15 cellular contexts compared by ENCODE assay signal in the genomic region with DNA sequence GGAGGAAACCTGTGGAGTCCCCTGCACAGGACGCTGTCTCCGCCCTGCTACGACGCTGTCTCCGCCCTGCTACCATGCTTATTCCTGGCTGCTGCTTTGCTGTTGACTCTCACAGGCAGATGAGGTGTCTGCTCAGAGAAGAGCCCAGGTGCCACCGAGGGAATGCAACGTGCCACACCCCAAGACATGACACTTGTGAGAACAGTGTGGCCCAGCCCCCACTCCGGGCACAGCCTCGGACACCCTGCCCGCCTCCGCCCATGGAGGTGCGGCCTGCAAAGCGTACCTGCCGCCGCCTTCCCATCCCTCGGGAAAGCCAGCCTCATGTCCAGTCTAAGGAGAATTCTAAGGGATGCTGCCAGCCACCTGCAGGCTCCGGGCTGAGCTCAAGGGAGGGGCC. TPM values are rescaled to one million over a fixed set of nuclear protein-coding genes. Genes with fewer than 3 reads are reported as not detected.
"Had no signal": no experiment of that assay in that cellular context is flagged by ENCODE, and none has a peak within 500 bp of the region (broad histone marks: within the 10 kb centered on the region; RNA-seq: fewer than 3 reads in every experiment).

No MANE protein-coding gene starts in this region.

- H3K27ac Mint-ChIP-seq: activated B cell treated with CpG ODN at 0.5 μM for 24 hours; activated CD8-positive, alpha-beta T cell treated with anti-CD3 and anti-CD28 coated beads for 36 hours; activated naive CD4-positive, alpha-beta T cell treated with anti-CD3 and anti-CD28 coated beads, Interleukin-2, amount 50 U/mL, for 24 hours had no signal

- H3K27me3 Mint-ChIP-seq: activated B cell treated with CpG ODN at 0.5 μM for 24 hours; activated CD8-positive, alpha-beta T cell treated with anti-CD3 and anti-CD28 coated beads for 36 hours; activated naive CD4-positive, alpha-beta T cell treated with anti-CD3 and anti-CD28 coated beads, Interleukin-2, amount 50 U/mL, for 24 hours had no signal

- H3K4me3 Mint-ChIP-seq: activated B cell treated with CpG ODN at 0.5 μM for 24 hours; activated CD8-positive, alpha-beta T cell treated with anti-CD3 and anti-CD28 coated beads for 36 hours; activated naive CD4-positive, alpha-beta T cell treated with anti-CD3 and anti-CD28 coated beads, Interleukin-2, amount 50 U/mL, for 24 hours; activated T-cell treated with anti-CD3 and anti-CD28 coated beads, Interleukin-2, amount 50 U/mL, for 4 hours had no signal

- ATAC-seq: activated CD8-positive, alpha-beta T cell treated with anti-CD3 and anti-CD28 coated beads for 36 hours; activated T-cell treated with anti-CD3 and anti-CD28 coated beads, Interleukin-2, amount 50 U/mL, for 4 hours; gastrocnemius medialis; heart right ventricle; left cardiac atrium had no signal

- DNase-seq: activated B cell treated with CpG ODN at 0.5 μM for 24 hours; activated CD4-positive, alpha-beta T cell treated with anti-CD3 and anti-CD28 coated beads for 48 hours; activated CD8-positive, alpha-beta T cell treated with anti-CD3 and anti-CD28 coated beads for 36 hours; activated effector memory CD4-positive, alpha-beta T cell treated with Interleukin-2 at 50 U/mL for 16 hours; activated T-cell treated with anti-CD3 and anti-CD28 coated beads, Interleukin-2, amount 50 U/mL, for 4 hours; adrenal gland; gastrocnemius medialis; heart right ventricle; left cardiac atrium; midbrain; sigmoid colon; spleen; stomach; testis had no signal

- H3K36me3 Mint-ChIP-seq: activated naive CD4-positive, alpha-beta T cell treated with anti-CD3 and anti-CD28 coated beads, Interleukin-2, amount 50 U/mL, for 24 hours had no signal

- H3K9me3 Mint-ChIP-seq: activated B cell treated with CpG ODN at 0.5 μM for 24 hours; activated CD8-positive, alpha-beta T cell treated with anti-CD3 and anti-CD28 coated beads for 36 hours; activated naive CD4-positive, alpha-beta T cell treated with anti-CD3 and anti-CD28 coated beads, Interleukin-2, amount 50 U/mL, for 24 hours; activated T-cell treated with anti-CD3 and anti-CD28 coated beads, Interleukin-2, amount 50 U/mL, for 4 hours had no signal

RNA-seq across cellular contexts. Expression of a gene that starts 36.2 kb away (rescaled TPM):
- total RNA-seq: activated CD8-positive, alpha-beta T cell treated with anti-CD3 and anti-CD28 coated beads for 36 hours had no signal
